ENCODE assay signal across 6 cellular contexts in the genomic region with DNA sequence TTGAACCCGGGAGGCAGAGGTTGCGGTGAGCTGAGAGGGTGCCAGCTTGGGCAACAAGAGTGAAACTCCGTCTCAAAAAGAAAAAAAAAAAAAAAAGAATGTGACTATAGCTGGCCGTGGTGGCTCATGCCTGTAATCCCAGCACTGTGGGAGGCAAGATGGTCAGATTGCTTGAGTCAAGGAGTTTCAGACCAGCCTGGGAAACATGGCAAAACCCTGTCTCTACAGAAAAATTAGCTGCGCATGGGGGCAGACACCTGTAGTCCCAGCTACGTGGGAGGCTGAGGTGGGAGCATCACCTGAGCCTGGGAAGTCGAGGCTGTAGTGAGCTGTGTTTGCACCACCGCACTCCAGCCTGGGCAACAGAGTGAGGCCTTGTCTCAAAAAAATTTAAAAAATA. TPM values are rescaled to one million over a fixed set of nuclear protein-coding genes. Genes with fewer than 3 reads are reported as not detected.
"Had no signal": no experiment of that assay in that cellular context is flagged by ENCODE, and none has a peak within 500 bp of the region (broad histone marks: within the 10 kb centered on the region; RNA-seq: fewer than 3 reads in every experiment).

No MANE protein-coding gene starts in this region.

RNA-seq across cellular contexts. Expression of a gene that starts 59.7 kb away (rescaled TPM):
- total RNA-seq: myocyte; naive thymus-derived CD4-positive, alpha-beta T cell; natural killer cell treated with Interleukin-12 subunit alpha and Interleukin-12 subunit beta and Interleukin-15 and Interleukin-18, amount 100 ng/mL, for 72 hours; pulmonary artery endothelial cell had no signal
- polyA plus RNA-seq: immature natural killer cell; naive thymus-derived CD4-positive, alpha-beta T cell; neural cell had no signal
